11 cellular contexts compared by ENCODE assay signal in genomic region chr1:39507230-39507928, GRCh38. TPM values are rescaled to one million over a fixed set of nuclear protein-coding genes. Genes with fewer than 3 reads are reported as not detected.
A peak's percentile ranks its signal among the peaks of the same experiment; 100 is the strongest.
DNase-seq lines count a peak whose midpoint lies in the region; ATAC-seq and TF ChIP-seq lines count a peak whose summit lies in the region.
"Had no signal": no experiment of that assay in that cellular context is flagged by ENCODE, and none has a peak within 500 bp of the region (broad histone marks: within the 10 kb centered on the region; RNA-seq: fewer than 3 reads in every experiment).

No MANE protein-coding gene starts in this region.

- H3K4me3 ChIP-seq in neural progenitor cell (no peak overlapping the region), heart left ventricle (no peak overlapping the region), prostate gland (no peak overlapping the region)
- H3K4me3 ChIP-seq: coronary artery, SK-N-MC had no signal

- H3K36me3 ChIP-seq in neural progenitor cell: no peaks in the 10 kb centered on the region
- no peaks in the 10 kb centered on the region for H3K36me3 ChIP-seq in heart left ventricle
- no peaks in the 10 kb centered on the region for H3K36me3 ChIP-seq in prostate gland

- peaks cover 1% of the 10 kb centered on the region for H3K36me3 Mint-ChIP-seq in neural progenitor cell

- H3F3A ChIP-seq in neural progenitor cell (ENCODE audit: low read depth): no peaks in the 10 kb centered on the region

- H3K27ac ChIP-seq in neural progenitor cell: no peak overlapping the region
- H3K27ac ChIP-seq in heart left ventricle: no peak overlapping the region
- H3K27ac ChIP-seq in prostate gland: no peak overlapping the region
- H3K27ac ChIP-seq: coronary artery, SK-N-MC had no signal

- peaks cover 1% of the 10 kb centered on the region for H3K9me3 Mint-ChIP-seq in neural progenitor cell

- TF ChIP-seq POLR2A in heart left ventricle (IDR thresholded peaks at IDR 0.05): no peak
- no peak for TF ChIP-seq POLR2A in prostate gland (IDR thresholded peaks at IDR 0.05)

- no peaks in the 10 kb centered on the region for H4K20me1 ChIP-seq in neural progenitor cell (ENCODE audit: low read depth)

- 84 to 88% (median 87%) methylated on average over 13 to 14 of the region's 14 CpGs for WGBS in heart left ventricle, 4 donors
- 80% methylated on average over 14 of the region's 14 CpGs for WGBS in prostate gland

- intact Hi-C loops in heart left ventricle (cut with DNase I) (no loop called here), prostate gland (cut with DNase I) (no loop called here)

- H3K9me3 ChIP-seq in neural progenitor cell (ENCODE audit: low read depth) (no peaks in the 10 kb centered on the region), heart left ventricle (peaks cover 0 to 2% (median 0%) of the 10 kb centered on the region in 12 donors), prostate gland (no peaks in the 10 kb centered on the region)

- ATAC-seq in GM19467 (IDR thresholded peaks at IDR 0.05; ENCODE audit: unreplicated experiment) (no peak), heart left ventricle (no peak)

- H3K4me3 Mint-ChIP-seq in neural progenitor cell: no peak overlapping the region

- no peaks in the 10 kb centered on the region for H3K79me2 ChIP-seq in neural progenitor cell (ENCODE audit: low read depth)

- H3K27me3 Mint-ChIP-seq in neural progenitor cell (ENCODE audit: insufficient read depth, low read depth): peaks cover 4% of the 10 kb centered on the region

- no peak overlapping the region for H3K4me2 ChIP-seq in neural progenitor cell

- TF ChIP-seq CTCF in neural progenitor cell (IDR thresholded peaks at IDR 0.05): peak; percentile 59
- TF ChIP-seq CTCF in heart left ventricle (IDR thresholded peaks at IDR 0.05): peak in 3 of 12 donors; percentile 8 to 27 (median 24)
- peak in 1 of 4 experiments; percentile 21 for TF ChIP-seq CTCF in prostate gland (IDR thresholded peaks at IDR 0.05)

- DNase-seq in ELF-1 (ENCODE audit: low read depth, low spot score): peak; percentile 27
- peak; percentile 98 for DNase-seq in NCI-H2029 (lab: John Stamatoyannopoulos, UW)
- peak; percentile 43 for DNase-seq in cerebellar cortex (ENCODE audit: low spot score)
- DNase-seq in neural progenitor cell (ENCODE audit: low spot score): peak; percentile 71
- DNase-seq in heart left ventricle: no peak
- DNase-seq in prostate gland (ENCODE audit: low spot score): no peak
- no peak for DNase-seq in putamen (ENCODE audit: low spot score)
- DNase-seq: activated CD8-positive, alpha-beta memory T cell treated with anti-CD3 and anti-CD28 coated beads, Interleukin-2, amount 50 U/mL, for 4 hours had no signal

- peaks cover 9% of the 10 kb centered on the region for H3K4me1 Mint-ChIP-seq in neural progenitor cell

- no peaks in the 10 kb centered on the region for H3K27me3 ChIP-seq in neural progenitor cell
- peaks cover 0 to 2% (median 0%) of the 10 kb centered on the region in 9 donors for H3K27me3 ChIP-seq in heart left ventricle
- H3K27me3 ChIP-seq in prostate gland (replicated peaks; ENCODE audit: insufficient read depth): no peaks in the 10 kb centered on the region

- H3K27ac Mint-ChIP-seq in neural progenitor cell: no peak overlapping the region

- no peak overlapping the region for H3K9ac ChIP-seq in neural progenitor cell

- H3K4me1 ChIP-seq in neural progenitor cell (no peaks in the 10 kb centered on the region), heart left ventricle (peaks cover 0 to 17% (median 6%) of the 10 kb centered on the region in 12 donors), prostate gland (replicated peaks) (no peaks in the 10 kb centered on the region)

- peak overlapping the region; percentile 48 for H2AFZ ChIP-seq in neural progenitor cell (replicated peaks)

RNA-seq across cellular contexts. Expression of gene BMP8A, which starts 15.9 kb away (rescaled TPM):
- total RNA-seq in neural progenitor cell (ENCODE audit: low replicate concordance): 0.12 TPM in 1 of 2 replicates, not detected in the other
- 1 to 10 TPM in 3 of 9 donors, under 1 TPM in 5, not detected in 1; 0.22 to 2.4 (median 0.78) TPM for total RNA-seq in heart left ventricle
- polyA plus RNA-seq in heart left ventricle: under 1 TPM in 1 of 2 donors, not detected in 1; 0.43 TPM
- total RNA-seq in prostate gland: 1 to 10 TPM; 5.4 to 9.4 TPM

Comparison
In these comparisons a context has a peak if more than half of its experiments do, and no peak if none do; other contexts are left out.
1. DNase-seq: peak in ELF-1 (single experiment), NCI-H2029 (single experiment), cerebellar cortex (single experiment) and neural progenitor cell (single experiment); none in heart left ventricle (0 of 5), prostate gland (single experiment) and putamen (single experiment).